8 cellular contexts compared by ENCODE assay signal in the genomic region with DNA sequence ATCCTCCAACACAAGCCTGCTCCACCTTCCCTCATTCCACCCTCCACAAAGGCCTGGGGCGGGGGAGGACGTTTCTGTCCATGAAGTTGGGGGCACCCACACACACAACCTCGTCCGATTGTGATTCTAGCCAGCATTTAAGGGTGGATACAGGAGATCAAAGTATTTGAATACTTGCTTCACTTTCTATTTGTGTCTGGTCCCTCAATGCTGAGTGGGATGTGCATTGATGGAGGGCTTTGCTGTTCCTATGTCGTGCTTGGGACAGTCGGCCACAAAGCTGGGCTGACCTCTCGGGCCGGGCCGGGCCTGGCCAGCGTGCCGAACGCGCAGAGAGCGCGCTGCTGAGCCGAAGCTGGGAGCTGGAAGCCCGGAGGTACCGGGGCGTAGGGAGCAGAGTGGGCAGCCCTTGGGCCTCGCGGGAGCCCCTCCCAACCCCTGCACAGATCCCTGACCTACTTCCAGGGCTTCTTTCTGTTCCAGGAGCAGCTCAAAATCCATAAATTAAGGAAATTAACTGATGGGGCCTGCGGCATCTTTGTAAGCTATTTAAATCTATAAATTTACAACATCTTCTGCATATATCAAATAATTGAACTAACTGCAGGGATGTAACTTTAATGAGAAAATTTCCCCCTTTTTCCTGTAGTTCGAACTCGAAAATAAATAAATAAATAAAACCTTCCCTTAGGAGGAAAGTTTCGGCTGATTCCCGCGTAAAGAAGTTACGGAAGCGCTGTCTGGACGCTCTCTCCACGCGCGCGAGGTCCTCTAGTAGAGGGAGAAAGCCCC. TPM values are rescaled to one million over a fixed set of nuclear protein-coding genes. Genes with fewer than 3 reads are reported as not detected.
DNase-seq lines count a peak whose midpoint lies in the region; TF ChIP-seq lines count a peak whose summit lies in the region.

No MANE protein-coding gene starts in this region.

- H3K27me3 ChIP-seq in SK-N-SH (ENCODE audit: insufficient read depth) (no peaks in the 10 kb centered on the region), parathyroid adenoma (ENCODE audit: control insufficient read depth, insufficient read depth, low read length) (no peaks in the 10 kb centered on the region)

- 34% methylated on average over 33 of the region's 34 CpGs for WGBS in SK-N-SH (ENCODE audit: low lambda C conversion rate)

- H3K36me3 ChIP-seq in SK-N-SH (replicated peaks in 1 of 2; ENCODE audit: control insufficient read depth in 1 of 2, insufficient read depth in 2 of 2, low read length in 1 of 2) (no peaks in the 10 kb centered on the region), parathyroid adenoma (ENCODE audit: control insufficient read depth, insufficient read depth, low read length) (no peaks in the 10 kb centered on the region)

- peak overlapping the region; percentile 92 for H3K4me2 ChIP-seq in SK-N-SH
- peak overlapping the region; percentile 79 for H3K4me2 ChIP-seq in parathyroid adenoma (ENCODE audit: low read length)

- CTCF ChIA-PET in SK-N-SH (lab: Yijun Ruan, JAX), result interaction anchor here (0.6 to 8.8 kb wide), 70 partner anchors 10 to 432 kb away, joined by 3 to 119 read pairs (median 4); no protein-coding TSS in a partner anchor

- H4K20me1 ChIP-seq in SK-N-SH (ENCODE audit: insufficient read depth), result no peaks in the 10 kb centered on the region

- H3K4me1 ChIP-seq in SK-N-SH (ENCODE audit: control insufficient read depth in 1 of 2, insufficient read depth in 2 of 2, low read depth in 1 of 2, low read length in 1 of 2), result peaks cover 0 to 30% of the 10 kb centered on the region in 2 experiments; a peak in 2 of 4 replicates
- H3K4me1 ChIP-seq in parathyroid adenoma, result peaks cover 21% of the 10 kb centered on the region

- no peak for TF ChIP-seq RAD21 in SK-N-SH (IDR thresholded peaks at IDR 0.05; ENCODE audit: low read length)

- peak overlapping the region; percentile 93 for H2AFZ ChIP-seq in SK-N-SH (ENCODE audit: low read depth)
- peak overlapping the region; percentile 84 for H2AFZ ChIP-seq in parathyroid adenoma

- H3K79me2 ChIP-seq in SK-N-SH (ENCODE audit: insufficient read depth), result no peaks in the 10 kb centered on the region
- H3K79me2 ChIP-seq in parathyroid adenoma, result no peaks in the 10 kb centered on the region

- TF ChIP-seq CTCF in SK-N-SH (IDR thresholded peaks at IDR 0.05) (no peak; the same call in 1 of the 2 replicates), fibroblast of the aortic adventitia (IDR thresholded peaks at IDR 0.05; ENCODE audit: insufficient read depth, low read length) (no peak), parathyroid adenoma (IDR thresholded peaks at IDR 0.05) (no peak)

- H3K9ac ChIP-seq in SK-N-SH (peak overlapping the region; percentile 74), parathyroid adenoma (peak overlapping the region; percentile 75)

- H3F3A ChIP-seq in SK-N-SH (replicated peaks; ENCODE audit: insufficient read depth), result peaks cover 5% of the 10 kb centered on the region

- H3K9me3 ChIP-seq in SK-N-SH, result no peaks in the 10 kb centered on the region
- no peaks in the 10 kb centered on the region for H3K9me3 ChIP-seq in parathyroid adenoma (ENCODE audit: control insufficient read depth, low read length)

- TF ChIP-seq EP300 in SK-N-SH (IDR thresholded peaks at IDR 0.05; ENCODE audit: borderline replicate concordance in 1 of 2, low read depth in 1 of 2, low read length in 1 of 2), result no peak

- POLR2A ChIA-PET in SK-N-SH (lab: Yijun Ruan, JAX), result interaction anchor here (0.7 to 1.8 kb wide), 10 partner anchors 10 to 311 kb away, joined by 3 to 10 read pairs (median 4); no protein-coding TSS in a partner anchor

- H3K4me3 ChIP-seq in SK-N-SH (ENCODE audit: low read depth in 2 of 2, low read length in 1 of 2), result peak overlapping the region; percentile 49 to 69
- peak overlapping the region; percentile 75 for H3K4me3 ChIP-seq in fibroblast of the aortic adventitia (ENCODE audit: low read depth, low read length)
- H3K4me3 ChIP-seq in parathyroid adenoma (ENCODE audit: low read depth, low read length), result peak overlapping the region; percentile 66

- no peaks in the 10 kb centered on the region for H3K9me2 ChIP-seq in SK-N-SH

- H3K27ac ChIP-seq in SK-N-SH (ENCODE audit: low read depth in 2 of 2, low read length in 1 of 2) (peak overlapping the region; percentile 80 to 82), parathyroid adenoma (peak overlapping the region; percentile 95)

- peak; percentile 22 for DNase-seq in EH (ENCODE audit: low read depth)
- DNase-seq in SK-N-SH, result peak; percentile 73
- DNase-seq in fibroblast of the aortic adventitia (ENCODE audit: low read depth), result peak; percentile 55
- no peak for DNase-seq in NOMO-1 treated with DMSO at 0.1 percent for 48 hours (lab: John Stamatoyannopoulos, UW; ENCODE audit: unreplicated experiment)
- no peak for DNase-seq in NCI-H2107 treated with DMSO at 0.1 percent for 48 hours (lab: John Stamatoyannopoulos, UW; ENCODE audit: unreplicated experiment)
- DNase-seq in NCI-H226, result no peak
- no peak for DNase-seq in RPMI8226

TF ChIP-seq in SK-N-SH, 30 proteins besides CTCF, POLR2A, EP300 and RAD21 (continues in another document):
- TF ChIP-seq TCF12 (IDR thresholded peaks at IDR 0.05) (no peak), EZH2phosphoT487 (IDR thresholded peaks at IDR 0.05; ENCODE audit: borderline replicate concordance, low read depth) (no peak), RFX5 (IDR thresholded peaks at IDR 0.05; ENCODE audit: low read length) (no peak), POLR2AphosphoS5 (IDR thresholded peaks at IDR 0.05; ENCODE audit: low read depth, low read length) (no peak), SIN3A (IDR thresholded peaks at IDR 0.05; ENCODE audit: borderline replicate concordance, low read depth, low read length) (no peak), GABPA (IDR thresholded peaks at IDR 0.05; ENCODE audit: low read depth) (no peak), TEAD4 (IDR thresholded peaks at IDR 0.05; ENCODE audit: borderline replicate concordance, insufficient read depth) (no peak)
- TF ChIP-seq, protein P1, sequence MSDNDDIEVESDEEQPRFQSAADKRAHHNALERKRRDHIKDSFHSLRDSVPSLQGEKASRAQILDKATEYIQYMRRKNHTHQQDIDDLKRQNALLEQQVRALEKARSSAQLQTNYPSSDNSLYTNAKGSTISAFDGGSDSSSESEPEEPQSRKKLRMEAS (IDR thresholded peaks at IDR 0.05; ENCODE audit: low read depth), result no peak
- TF ChIP-seq, protein P2, sequence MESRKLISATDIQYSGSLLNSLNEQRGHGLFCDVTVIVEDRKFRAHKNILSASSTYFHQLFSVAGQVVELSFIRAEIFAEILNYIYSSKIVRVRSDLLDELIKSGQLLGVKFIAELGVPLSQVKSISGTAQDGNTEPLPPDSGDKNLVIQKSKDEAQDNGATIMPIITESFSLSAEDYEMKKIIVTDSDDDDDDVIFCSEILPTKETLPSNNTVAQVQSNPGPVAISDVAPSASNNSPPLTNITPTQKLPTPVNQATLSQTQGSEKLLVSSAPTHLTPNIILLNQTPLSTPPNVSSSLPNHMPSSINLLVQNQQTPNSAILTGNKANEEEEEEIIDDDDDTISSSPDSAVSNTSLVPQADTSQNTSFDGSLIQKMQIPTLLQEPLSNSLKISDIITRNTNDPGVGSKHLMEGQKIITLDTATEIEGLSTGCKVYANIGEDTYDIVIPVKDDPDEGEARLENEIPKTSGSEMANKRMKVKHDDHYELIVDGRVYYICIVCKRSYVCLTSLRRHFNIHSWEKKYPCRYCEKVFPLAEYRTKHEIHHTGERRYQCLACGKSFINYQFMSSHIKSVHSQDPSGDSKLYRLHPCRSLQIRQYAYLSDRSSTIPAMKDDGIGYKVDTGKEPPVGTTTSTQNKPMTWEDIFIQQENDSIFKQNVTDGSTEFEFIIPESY (IDR thresholded peaks at IDR 0.05; ENCODE audit: borderline replicate concordance, low read depth), result no peak
- TF ChIP-seq, protein P3, sequence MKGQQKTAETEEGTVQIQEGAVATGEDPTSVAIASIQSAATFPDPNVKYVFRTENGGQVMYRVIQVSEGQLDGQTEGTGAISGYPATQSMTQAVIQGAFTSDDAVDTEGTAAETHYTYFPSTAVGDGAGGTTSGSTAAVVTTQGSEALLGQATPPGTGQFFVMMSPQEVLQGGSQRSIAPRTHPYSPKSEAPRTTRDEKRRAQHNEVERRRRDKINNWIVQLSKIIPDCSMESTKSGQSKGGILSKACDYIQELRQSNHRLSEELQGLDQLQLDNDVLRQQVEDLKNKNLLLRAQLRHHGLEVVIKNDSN (IDR thresholded peaks at IDR 0.05; ENCODE audit: borderline replicate concordance, low read depth), result no peak
- TF ChIP-seq, protein P4, sequence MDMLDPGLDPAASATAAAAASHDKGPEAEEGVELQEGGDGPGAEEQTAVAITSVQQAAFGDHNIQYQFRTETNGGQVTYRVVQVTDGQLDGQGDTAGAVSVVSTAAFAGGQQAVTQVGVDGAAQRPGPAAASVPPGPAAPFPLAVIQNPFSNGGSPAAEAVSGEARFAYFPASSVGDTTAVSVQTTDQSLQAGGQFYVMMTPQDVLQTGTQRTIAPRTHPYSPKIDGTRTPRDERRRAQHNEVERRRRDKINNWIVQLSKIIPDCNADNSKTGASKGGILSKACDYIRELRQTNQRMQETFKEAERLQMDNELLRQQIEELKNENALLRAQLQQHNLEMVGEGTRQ (IDR thresholded peaks at IDR 0.05; ENCODE audit: borderline replicate concordance, low read depth, low read length), result no peak
- TF ChIP-seq, protein P5, sequence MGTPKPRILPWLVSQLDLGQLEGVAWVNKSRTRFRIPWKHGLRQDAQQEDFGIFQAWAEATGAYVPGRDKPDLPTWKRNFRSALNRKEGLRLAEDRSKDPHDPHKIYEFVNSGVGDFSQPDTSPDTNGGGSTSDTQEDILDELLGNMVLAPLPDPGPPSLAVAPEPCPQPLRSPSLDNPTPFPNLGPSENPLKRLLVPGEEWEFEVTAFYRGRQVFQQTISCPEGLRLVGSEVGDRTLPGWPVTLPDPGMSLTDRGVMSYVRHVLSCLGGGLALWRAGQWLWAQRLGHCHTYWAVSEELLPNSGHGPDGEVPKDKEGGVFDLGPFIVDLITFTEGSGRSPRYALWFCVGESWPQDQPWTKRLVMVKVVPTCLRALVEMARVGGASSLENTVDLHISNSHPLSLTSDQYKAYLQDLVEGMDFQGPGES (IDR thresholded peaks at IDR 0.05; ENCODE audit: low read depth, low read length), result no peak
- TF ChIP-seq, protein P6, sequence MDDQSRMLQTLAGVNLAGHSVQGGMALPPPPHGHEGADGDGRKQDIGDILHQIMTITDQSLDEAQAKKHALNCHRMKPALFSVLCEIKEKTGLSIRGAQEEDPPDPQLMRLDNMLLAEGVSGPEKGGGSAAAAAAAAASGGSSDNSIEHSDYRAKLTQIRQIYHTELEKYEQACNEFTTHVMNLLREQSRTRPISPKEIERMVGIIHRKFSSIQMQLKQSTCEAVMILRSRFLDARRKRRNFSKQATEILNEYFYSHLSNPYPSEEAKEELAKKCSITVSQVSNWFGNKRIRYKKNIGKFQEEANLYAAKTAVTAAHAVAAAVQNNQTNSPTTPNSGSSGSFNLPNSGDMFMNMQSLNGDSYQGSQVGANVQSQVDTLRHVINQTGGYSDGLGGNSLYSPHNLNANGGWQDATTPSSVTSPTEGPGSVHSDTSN (IDR thresholded peaks at IDR 0.05), result no peak

RNA-seq across cellular contexts. Expression of a gene that starts 1.9 kb away (rescaled TPM):
- 15.5 and 21.6 TPM in 2 replicates for polyA plus RNA-seq in SK-N-SH (2012; rRNA removed)
- polyA plus RNA-seq in SK-N-SH (2012; cell fraction: cytosol; rRNA removed), result 7.5 and 12.8 TPM in 2 replicates
- 53.1 and 59.3 TPM in 2 replicates for polyA plus RNA-seq in SK-N-SH (2012; cell fraction: nucleus; rRNA removed)
- total RNA-seq in fibroblast of the aortic adventitia (ENCODE audit: low replicate concordance), result 13.3 and 28.9 TPM in 2 replicates

Comparison
In these comparisons a context has a peak if more than half of its experiments do, and no peak if none do; other contexts are left out.
1. DNase-seq: peak in EH (single experiment), SK-N-SH (single experiment) and fibroblast of the aortic adventitia (single experiment); none in NOMO-1 treated with DMSO at 0.1 percent for 48 hours (single experiment), NCI-H2107 treated with DMSO at 0.1 percent for 48 hours (single experiment), NCI-H226 (single experiment) and RPMI8226 (single experiment).
2. Peak in every context shown above with its lines, with median percentiles within 50 percentile points of each other: H3K4me3 ChIP-seq.